Comparison of ENCODE assay signal across 9 cellular contexts in genomic region chr9:123081824-123082223, GRCh38. TPM values are rescaled to one million over a fixed set of nuclear protein-coding genes. Genes with fewer than 3 reads are reported as not detected.
DNase-seq lines count a peak whose midpoint lies in the region; ATAC-seq and TF ChIP-seq lines count a peak whose summit lies in the region.
"Had no signal": no experiment of that assay in that cellular context is flagged by ENCODE, and none has a peak within 500 bp of the region (broad histone marks: within the 10 kb centered on the region; RNA-seq: fewer than 3 reads in every experiment).

No MANE protein-coding gene starts in this region.

- no peak for TF ChIP-seq EP300 in tibial nerve (IDR thresholded peaks at IDR 0.05)

- TF ChIP-seq POLR2A in tibial nerve (IDR thresholded peaks at IDR 0.05) = no peak

- H3K27me3 ChIP-seq in tibial nerve = no peaks in the 10 kb centered on the region

- WGBS in tibial nerve, 2 donors = 19 to 35% methylated on average over 2 of the region's 2 CpGs

- no peaks in the 10 kb centered on the region for H3K9me3 ChIP-seq in tibial nerve

- CTCF ChIA-PET in activated CD8-positive, alpha-beta T cell treated with anti-CD3 and anti-CD28 coated beads, Interleukin-2, amount 10 ng/mL, durations not matched to agents 7 days and 5 days (lab: Charles Lee) = interaction anchor here (0.8 to 4.7 kb wide), 7 partner anchors 9 to 273 kb away, joined by 4 to 36 read pairs (median 5); no protein-coding TSS in a partner anchor

- no peak overlapping the region for H3K4me3 Mint-ChIP-seq in activated CD8-positive, alpha-beta T cell treated with anti-CD3 and anti-CD28 coated beads, Interleukin-2, amount 10 ng/mL, durations not matched to agents 7 days and 5 days
- H3K4me3 Mint-ChIP-seq: activated T-cell treated with anti-CD3 and anti-CD28 coated beads, Interleukin-2, amount 50 U/mL, for 4 hours had no signal

- H3K36me3 Mint-ChIP-seq in activated CD8-positive, alpha-beta T cell treated with anti-CD3 and anti-CD28 coated beads, Interleukin-2, amount 10 ng/mL, durations not matched to agents 7 days and 5 days (ENCODE audit: low read depth) = peaks cover 13% of the 10 kb centered on the region

- H3K4me3 ChIP-seq in tibial nerve = no peak overlapping the region

- peaks cover 3% of the 10 kb centered on the region for H3K4me1 Mint-ChIP-seq in activated CD8-positive, alpha-beta T cell treated with anti-CD3 and anti-CD28 coated beads, Interleukin-2, amount 10 ng/mL, durations not matched to agents 7 days and 5 days (ENCODE audit: low read depth)

- peaks cover 0 to 7% (median 0%) of the 10 kb centered on the region in 4 donors for H3K4me1 ChIP-seq in tibial nerve

- no peaks in the 10 kb centered on the region for H3K9me3 Mint-ChIP-seq in activated CD8-positive, alpha-beta T cell treated with anti-CD3 and anti-CD28 coated beads, Interleukin-2, amount 10 ng/mL, durations not matched to agents 7 days and 5 days (ENCODE audit: insufficient read depth)
- H3K9me3 Mint-ChIP-seq: activated T-cell treated with anti-CD3 and anti-CD28 coated beads, Interleukin-2, amount 50 U/mL, for 4 hours had no signal

- POLR2A ChIA-PET in activated CD8-positive, alpha-beta T cell treated with anti-CD3 and anti-CD28 coated beads, Interleukin-2, amount 10 ng/mL, durations not matched to agents 7 days and 5 days (lab: Charles Lee) = interaction anchor here (0.6 kb wide), 1 partner anchor 28 kb away, joined by 3 read pairs; no protein-coding TSS in a partner anchor

- H3K27ac Mint-ChIP-seq in activated CD8-positive, alpha-beta T cell treated with anti-CD3 and anti-CD28 coated beads, Interleukin-2, amount 10 ng/mL, durations not matched to agents 7 days and 5 days = no peak overlapping the region

- ATAC-seq in activated CD8-positive, alpha-beta T cell treated with anti-CD3 and anti-CD28 coated beads, Interleukin-2, amount 10 ng/mL, durations not matched to agents 7 days and 5 days = no peak
- ATAC-seq in HG03565 (IDR thresholded peaks at IDR 0.05; ENCODE audit: unreplicated experiment) = no peak

- peak; percentile 25 to 45 (median 39) for TF ChIP-seq CTCF in tibial nerve (IDR thresholded peaks at IDR 0.05)

- no peak overlapping the region for H3K27ac ChIP-seq in tibial nerve

- H3K27me3 Mint-ChIP-seq in activated CD8-positive, alpha-beta T cell treated with anti-CD3 and anti-CD28 coated beads, Interleukin-2, amount 10 ng/mL, durations not matched to agents 7 days and 5 days (ENCODE audit: low read depth) = no peaks in the 10 kb centered on the region

- DNase-seq in NCI-H2196 (lab: John Stamatoyannopoulos, UW; ENCODE audit: unreplicated experiment) = peak; percentile 32
- DNase-seq in NCI-H2196 treated with DMSO at 0.1 percent for 48 hours (lab: John Stamatoyannopoulos, UW; ENCODE audit: unreplicated experiment) = no peak
- peak; percentile 43 for DNase-seq in M059J (ENCODE audit: low read depth)
- DNase-seq in activated CD8-positive, alpha-beta T cell treated with anti-CD3 and anti-CD28 coated beads, Interleukin-2, amount 10 ng/mL, durations not matched to agents 7 days and 5 days = peak; percentile 36
- peak; percentile 37 for DNase-seq in iPS-NIHi11 (ENCODE audit: low spot score)
- no peak for DNase-seq in tibial nerve (ENCODE audit: low spot score in 2 of 2)
- no peak for DNase-seq in NCI-H146 treated with DMSO at 0.1 percent for 48 hours (lab: John Stamatoyannopoulos, UW; ENCODE audit: unreplicated experiment)
- DNase-seq: activated T-cell treated with anti-CD3 and anti-CD28 coated beads, Interleukin-2, amount 50 U/mL, for 4 hours had no signal

- peaks cover 0 to 72% (median 0%) of the 10 kb centered on the region in 3 donors for H3K36me3 ChIP-seq in tibial nerve

RNA-seq across cellular contexts. Expression of gene GPR21, which starts 48.4 kb away (rescaled TPM):
- not detected in 2 replicates for total RNA-seq in M059J (2014; rRNA removed; shearing (Covaris generic))
- total RNA-seq in activated CD8-positive, alpha-beta T cell treated with anti-CD3 and anti-CD28 coated beads, Interleukin-2, amount 10 ng/mL, durations not matched to agents 7 days and 5 days = 1 to 10 TPM in 1 of 2 experiments, under 1 TPM in 1; 0.63 to 1.1 TPM
- total RNA-seq in tibial nerve = 1 to 10 TPM in 2 of 4 donors, under 1 TPM in 1, not detected in 1; 0.98 to 4.4 (median 3.9) TPM

Comparison
In these comparisons a context has a peak if more than half of its experiments do, and no peak if none do; other contexts are left out.
1. DNase-seq: peak in NCI-H2196 (single experiment), M059J (single experiment), activated CD8-positive, alpha-beta T cell treated with anti-CD3 and anti-CD28 coated beads, Interleukin-2, amount 10 ng/mL, durations not matched to agents 7 days and 5 days (single experiment) and iPS-NIHi11 (single experiment); none in NCI-H2196 treated with DMSO at 0.1 percent for 48 hours (single experiment), tibial nerve (0 of 2) and NCI-H146 treated with DMSO at 0.1 percent for 48 hours (single experiment).